ENCODE assay signal across 1 cellular context in genomic region chr14:100140452-100141132, GRCh38.
TF ChIP-seq lines count a peak whose summit lies in the region.

No MANE protein-coding gene starts in this region.

TF ChIP-seq in HepG2, 621 proteins besides CTCF, POLR2A, EP300 and RAD21 (continued from another document and continues in another):
- TF ChIP-seq ZNF614 (CRISPR knock-in tag; IDR thresholded peaks at IDR 0.05; ENCODE audit: borderline replicate concordance) (peak; percentile 57; the same call in 1 of the 2 replicates), TFDP1 (CRISPR knock-in tag; IDR thresholded peaks at IDR 0.05; ENCODE audit: borderline replicate concordance) (peak; percentile 46; the same call in 1 of the 2 replicates), ZNF724P (CRISPR knock-in tag; IDR thresholded peaks at IDR 0.05; ENCODE audit: borderline replicate concordance) (no peak), DPF2 (CRISPR knock-in tag; IDR thresholded peaks at IDR 0.05; ENCODE audit: borderline replicate concordance, low read depth) (peak; percentile 32; the same call in 1 of the 2 replicates), CREB1 (IDR thresholded peaks at IDR 0.05) (no peak), CREB1 (CRISPR knock-in tag; IDR thresholded peaks at IDR 0.05) (no peak), ZNF784 (CRISPR knock-in tag; IDR thresholded peaks at IDR 0.05; ENCODE audit: borderline replicate concordance) (no peak), STAG1 (CRISPR knock-in tag; IDR thresholded peaks at IDR 0.05) (peak; percentile 75), ZGPAT (CRISPR knock-in tag; IDR thresholded peaks at IDR 0.05) (peak; percentile 35; the same call in 1 of the 2 replicates), ZBTB26 (CRISPR knock-in tag; IDR thresholded peaks at IDR 0.05; ENCODE audit: borderline replicate concordance) (no peak), KLF16 (CRISPR knock-in tag; IDR thresholded peaks at IDR 0.05) (peak in 1 of 2 experiments; percentile 70; a peak in 1 of 4 replicates), ZNF746 (CRISPR knock-in tag; IDR thresholded peaks at IDR 0.05) (no peak), KDM5A (IDR thresholded peaks at IDR 0.05; ENCODE audit: borderline replicate concordance, low read length) (no peak), HNF1A (IDR thresholded peaks at IDR 0.05; ENCODE audit: low read depth) (no peak), HNF1A (CRISPR knock-in tag; IDR thresholded peaks at IDR 0.05; ENCODE audit: borderline replicate concordance) (peak; percentile 62; the same call in 1 of the 2 replicates), SPEN (CRISPR knock-in tag; IDR thresholded peaks at IDR 0.05; ENCODE audit: low read depth) (peak; percentile 58; the same call in 1 of the 2 replicates), ZNF329 (CRISPR knock-in tag; IDR thresholded peaks at IDR 0.05; ENCODE audit: low read depth) (0 out of 2 replicates have a peak, but pooled peaks have one; percentile 50), RARA (CRISPR knock-in tag; IDR thresholded peaks at IDR 0.05) (peak; percentile 10; the same call in 1 of the 2 replicates), KDM4B (CRISPR knock-in tag; IDR thresholded peaks at IDR 0.05) (no peak), PRDM10 (CRISPR knock-in tag; IDR thresholded peaks at IDR 0.05; ENCODE audit: low read depth) (no peak), CC2D1A (CRISPR knock-in tag; IDR thresholded peaks at IDR 0.05) (0 out of 2 replicates have a peak, but pooled peaks have one; percentile 52), ZNF512B (CRISPR knock-in tag; IDR thresholded peaks at IDR 0.05; ENCODE audit: borderline replicate concordance) (no peak), ZFP62 (CRISPR knock-in tag; IDR thresholded peaks at IDR 0.05) (no peak), E2F5 (CRISPR knock-in tag; conservative IDR thresholded peaks at IDR 0.05) (no peak), TIGD3 (CRISPR knock-in tag; IDR thresholded peaks at IDR 0.05; ENCODE audit: borderline replicate concordance) (no peak), THAP9 (CRISPR knock-in tag; IDR thresholded peaks at IDR 0.05; ENCODE audit: borderline replicate concordance) (0 out of 2 replicates have a peak, but pooled peaks have one; percentile 37), EZH2 (conservative IDR thresholded peaks at IDR 0.05; ENCODE audit: low read depth, low read length) (no peak), ZBTB38 (CRISPR knock-in tag; IDR thresholded peaks at IDR 0.05) (peak; percentile 43; the same call in 1 of the 2 replicates), GABPB1 (CRISPR knock-in tag; IDR thresholded peaks at IDR 0.05) (0 out of 2 replicates have a peak, but pooled peaks have one; percentile 46), NONO (IDR thresholded peaks at IDR 0.05) (no peak), NONO (CRISPR knock-in tag; conservative IDR thresholded peaks at IDR 0.05) (0 out of 2 replicates have a peak, but pooled peaks have one; percentile 8), MTERF4 (CRISPR knock-in tag; IDR thresholded peaks at IDR 0.05) (0 out of 2 replicates have a peak, but pooled peaks have one; percentile 42), ZNF792 (CRISPR knock-in tag; IDR thresholded peaks at IDR 0.05) (peak; percentile 81; the same call in 1 of the 2 replicates)
